1 cellular context compared by ENCODE assay signal in genomic region chr20:13684566-13685222, GRCh38.
TF ChIP-seq lines count a peak whose summit lies in the region.

No MANE protein-coding gene starts in this region.

TF ChIP-seq in GM12878, 131 proteins besides CTCF, POLR2A, EP300 and RAD21 (continued from another document and continues in another):
- TF ChIP-seq SKIL (IDR thresholded peaks at IDR 0.05; ENCODE audit: low read depth, poor library complexity, severe bottlenecking) = no peak
- TF ChIP-seq BCLAF1 (IDR thresholded peaks at IDR 0.05) = no peak
- TF ChIP-seq PRDM15 (CRISPR knock-in tag; IDR thresholded peaks at IDR 0.05) = no peak
- no peak for TF ChIP-seq POLR2AphosphoS2 (IDR thresholded peaks at IDR 0.05; ENCODE audit: low read depth, low read length)
- no peak for TF ChIP-seq NRF1 (conservative IDR thresholded peaks at IDR 0.05; ENCODE audit: low read depth, low read length)
- peak; percentile 77 for TF ChIP-seq NFIC (IDR thresholded peaks at IDR 0.05; ENCODE audit: low read depth, low read length)
- 0 out of 2 replicates have a peak, but pooled peaks have one; percentile 23 for TF ChIP-seq IRF4 (IDR thresholded peaks at IDR 0.05; ENCODE audit: low read depth, low read length)
- 0 out of 2 replicates have a peak, but pooled peaks have one; percentile 27 for TF ChIP-seq CREM (IDR thresholded peaks at IDR 0.05; ENCODE audit: low read depth)
- TF ChIP-seq NFXL1 (IDR thresholded peaks at IDR 0.05; ENCODE audit: borderline replicate concordance) = no peak
- TF ChIP-seq ESRRA (IDR thresholded peaks at IDR 0.05; ENCODE audit: low read length) = no peak
- TF ChIP-seq SUZ12 (IDR thresholded peaks at IDR 0.05; ENCODE audit: unreplicated experiment) = no peak
- no peak for TF ChIP-seq EZH2 (IDR thresholded peaks at IDR 0.05; ENCODE audit: borderline replicate concordance, control insufficient read depth, low read depth, low read length)
- TF ChIP-seq CUX1 (IDR thresholded peaks at IDR 0.05; ENCODE audit: insufficient replicate concordance, low read depth, low read length) = no peak
- TF ChIP-seq USF2 (IDR thresholded peaks at IDR 0.05; ENCODE audit: borderline replicate concordance, low read depth, low read length) = no peak
- peak; percentile 89 for TF ChIP-seq TCF12 (IDR thresholded peaks at IDR 0.05; ENCODE audit: low read depth, low read length)
- no peak for TF ChIP-seq RCOR1 (conservative IDR thresholded peaks at IDR 0.05; ENCODE audit: low read depth, low read length)
- TF ChIP-seq CREB1 (IDR thresholded peaks at IDR 0.05; ENCODE audit: low read depth) = no peak
- TF ChIP-seq JUNB (IDR thresholded peaks at IDR 0.05) = peak; percentile 45; the same call in 1 of the 2 replicates
- TF ChIP-seq RB1 (IDR thresholded peaks at IDR 0.05; ENCODE audit: borderline replicate concordance) = no peak
- no peak for TF ChIP-seq MYC (IDR thresholded peaks at IDR 0.05; ENCODE audit: insufficient read depth, insufficient read length, insufficient replicate concordance, low read length, severe bottlenecking)
- TF ChIP-seq BACH1 (IDR thresholded peaks at IDR 0.05; ENCODE audit: borderline replicate concordance) = no peak
- TF ChIP-seq CBX3 (IDR thresholded peaks at IDR 0.05; ENCODE audit: borderline replicate concordance, low read depth) = no peak
- TF ChIP-seq HDGF (IDR thresholded peaks at IDR 0.05) = no peak
- no peak for TF ChIP-seq TARDBP (IDR thresholded peaks at IDR 0.05; ENCODE audit: borderline replicate concordance)
- no peak for TF ChIP-seq ZNF622 (IDR thresholded peaks at IDR 0.05)
- TF ChIP-seq IRF5 (IDR thresholded peaks at IDR 0.05; ENCODE audit: borderline replicate concordance) = no peak
- no peak for TF ChIP-seq POU2F2 (IDR thresholded peaks at IDR 0.05; ENCODE audit: borderline replicate concordance, low read depth, low read length)
- no peak for TF ChIP-seq NR2C1 (IDR thresholded peaks at IDR 0.05)
- TF ChIP-seq ELK1 (IDR thresholded peaks at IDR 0.05; ENCODE audit: low read depth, low read length) = no peak
- no peak for TF ChIP-seq KAT2A (conservative IDR thresholded peaks at IDR 0.05; ENCODE audit: control insufficient read depth, low read depth, low read length)
- TF ChIP-seq ZBTB33 (IDR thresholded peaks at IDR 0.05) = no peak
- TF ChIP-seq TBL1XR1 (IDR thresholded peaks at IDR 0.05; ENCODE audit: low read depth, low read length) = no peak
- TF ChIP-seq CEBPZ (IDR thresholded peaks at IDR 0.05; ENCODE audit: low read depth, low read length) = no peak
- TF ChIP-seq SREBF1 (IDR thresholded peaks at IDR 0.05; ENCODE audit: low read length) = no peak
- TF ChIP-seq HCFC1 (IDR thresholded peaks at IDR 0.05; ENCODE audit: low read length) = no peak
